ENCODE assay signal across 19 cellular contexts in the genomic region with DNA sequence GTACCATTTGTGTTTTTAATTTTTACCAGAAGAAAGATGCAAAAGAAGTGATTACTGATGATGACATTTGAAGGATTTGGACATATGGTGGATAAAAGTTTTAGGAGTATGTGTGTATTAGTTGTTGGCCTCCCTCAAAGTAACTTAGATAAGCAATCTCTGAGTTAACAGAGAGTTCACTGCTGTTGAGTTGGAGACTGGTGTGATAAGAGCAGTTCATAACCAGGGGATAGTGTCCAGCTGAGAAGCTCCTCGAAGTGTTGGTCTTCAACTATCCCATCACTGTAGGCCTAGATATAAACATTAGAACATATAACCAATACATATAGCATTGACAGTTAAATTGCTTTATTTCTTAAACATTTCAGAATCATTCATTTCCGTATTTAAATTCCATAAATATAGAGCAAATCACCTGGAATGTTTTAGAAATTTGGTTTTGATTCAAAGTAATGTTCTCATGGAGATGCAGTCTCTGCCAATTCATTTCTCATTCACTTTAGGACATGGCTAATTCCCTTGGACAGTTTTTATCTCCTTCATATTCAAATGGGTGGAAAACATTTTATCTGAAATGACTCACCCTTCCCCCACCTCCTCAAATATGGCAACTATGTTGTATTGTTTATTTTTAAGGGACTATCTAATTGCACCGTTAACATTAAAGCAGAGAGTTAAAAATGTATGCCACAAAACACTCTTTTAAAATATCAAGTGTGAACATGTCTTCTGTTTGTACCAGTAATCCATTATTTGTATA.
A peak's percentile ranks its signal among the peaks of the same experiment; 100 is the strongest.
DNase-seq lines count a peak whose midpoint lies in the region; ATAC-seq, FAIRE-seq and TF ChIP-seq lines count a peak whose summit lies in the region.
"Had no signal": no experiment of that assay in that cellular context is flagged by ENCODE, and none has a peak within 500 bp of the region (broad histone marks: within the 10 kb centered on the region; RNA-seq: fewer than 3 reads in every experiment).

No MANE protein-coding gene starts in this region.

- H3K56ac ChIP-seq in mesendoderm (ENCODE audit: low read length): no peak overlapping the region

- no peaks in the 10 kb centered on the region for H3K79me2 ChIP-seq in K562 (ENCODE audit: control insufficient read depth, insufficient read depth, low read length)
- no peaks in the 10 kb centered on the region for H3K79me2 ChIP-seq in mesendoderm (ENCODE audit: control insufficient read depth, insufficient read depth, low read length)

- H3K27me3 ChIP-seq in K562 (ENCODE audit: control insufficient read depth in 2 of 2, insufficient read depth in 2 of 2, low read length in 2 of 2) (no peaks in the 10 kb centered on the region), mesendoderm (ENCODE audit: insufficient read depth, low read length, poor library complexity) (no peaks in the 10 kb centered on the region)
- H3K27me3 ChIP-seq: BE2C had no signal

- 0 out of 2 replicates have a peak, but pooled peaks have one; percentile 31 for TF ChIP-seq EP300 in K562 (IDR thresholded peaks at IDR 0.05; ENCODE audit: low read length)

- no peak overlapping the region for H3K27ac Mint-ChIP-seq in stimulated activated memory B cell treated with anti-CD40 and anti-IgM and Interleukin-4, amounts not matched to agents 10 μg/mL and 1 μg/mL and 100 μg/mL, for 72 hours
- H3K27ac Mint-ChIP-seq: GM23338 had no signal

- H2AK5ac ChIP-seq in mesendoderm (ENCODE audit: low read length): no peak overlapping the region

- intact Hi-C loops in K562 (cut with micrococcal nuclease): no loop called here

- ATAC-seq in K562 (peak; percentile 71), GM21576 (IDR thresholded peaks at IDR 0.05; ENCODE audit: unreplicated experiment) (no peak), GM21381 (IDR thresholded peaks at IDR 0.05; ENCODE audit: unreplicated experiment) (no peak)
- ATAC-seq in stimulated activated memory B cell treated with anti-CD40 and anti-IgM and Interleukin-4, amounts not matched to agents 10 μg/mL and 1 μg/mL and 100 μg/mL, for 72 hours: no peak
- ATAC-seq: A549, GM23338 had no signal

- no peaks in the 10 kb centered on the region for H3K9me1 ChIP-seq in K562 (ENCODE audit: control insufficient read depth, insufficient read depth, low read length)

- no peak for TF ChIP-seq POLR2A in K562 (conservative IDR thresholded peaks at IDR 0.05)

- H3K4me3 ChIP-seq in K562 (no peak overlapping the region), mesendoderm (ENCODE audit: low read length) (no peak overlapping the region)
- H3K4me3 ChIP-seq: A549, GM23338 had no signal

- H4K5ac ChIP-seq in mesendoderm (ENCODE audit: low read length): no peak overlapping the region

- H2BK15ac ChIP-seq in mesendoderm (replicated peaks; ENCODE audit: low read depth): no peak overlapping the region

- H3K23ac ChIP-seq in mesendoderm (ENCODE audit: low read length): no peak overlapping the region

- H3K4me1 ChIP-seq in K562 (replicated peaks in 1 of 2; ENCODE audit: control insufficient read depth in 2 of 2, insufficient read depth in 2 of 2, low read length in 2 of 2) (peaks cover 0 to 22% of the 10 kb centered on the region in 2 experiments; a peak in 4 of 5 replicates), mesendoderm (ENCODE audit: control insufficient read depth, low read depth, low read length) (no peaks in the 10 kb centered on the region)
- H3K4me1 ChIP-seq: A549, BE2C had no signal

- DNase-seq in M059J (ENCODE audit: low read depth): peak; percentile 10
- DNase-seq in K562 (ENCODE audit: extremely low read depth in 1 of 4, low spot score in 3 of 4): peak in 2 of 4 experiments; percentile 13 to 14
- DNase-seq in mesendoderm: peak; percentile 19
- no peak for DNase-seq in urothelium cell line (ENCODE audit: low spot score)
- DNase-seq in NCI-H345 treated with DMSO at 0.1 percent for 48 hours (lab: John Stamatoyannopoulos, UW; ENCODE audit: unreplicated experiment): no peak
- DNase-seq: BE2C; CD4-positive, alpha-beta memory T cell; DMS153; DMS79 treated with DMSO at 0.1 percent for 48 hours; GDM1; H7 had no signal

- WGBS in K562 (ENCODE audit: insufficient coverage, low coverage, missing lambda C conversion rate): 6% methylated on average over 3 of the region's 3 CpGs
- WGBS in mesendoderm (ENCODE audit: extremely low coverage, insufficient coverage, low lambda C conversion rate): 100% methylated on average over 1 of the region's 3 CpGs

- H2AFZ ChIP-seq in K562 (ENCODE audit: low read depth, low read length): peak overlapping the region; percentile 53
- H2AFZ ChIP-seq: GM23338 had no signal

- POLR2A ChIA-PET in K562 (lab: Yijun Ruan, JAX): no interaction called here

- H3K36me3 ChIP-seq in K562 (ENCODE audit: control insufficient read depth, insufficient read depth, low read length) (no peaks in the 10 kb centered on the region), mesendoderm (ENCODE audit: control insufficient read depth, insufficient read depth, low read length) (no peaks in the 10 kb centered on the region)
- H3K36me3 ChIP-seq: BE2C had no signal

- no peaks in the 10 kb centered on the region for H3K79me1 ChIP-seq in mesendoderm (ENCODE audit: low read length)

- in situ Hi-C loops in K562 (cut with MboI): no loop called here

- H3K4me2 ChIP-seq in K562 (ENCODE audit: insufficient read depth, low read length) (peak overlapping the region; percentile 6; the same call in 1 of the 2 replicates), mesendoderm (ENCODE audit: low read length) (no peak overlapping the region)
- H3K4me2 ChIP-seq: A549, GM23338 had no signal

- no peak overlapping the region for H3K4me3 Mint-ChIP-seq in stimulated activated memory B cell treated with anti-CD40 and anti-IgM and Interleukin-4, amounts not matched to agents 10 μg/mL and 1 μg/mL and 100 μg/mL, for 72 hours
- H3K4me3 Mint-ChIP-seq: CD4-positive, alpha-beta memory T cell; GM23338 had no signal

- H3K4me1 Mint-ChIP-seq in stimulated activated memory B cell treated with anti-CD40 and anti-IgM and Interleukin-4, amounts not matched to agents 10 μg/mL and 1 μg/mL and 100 μg/mL, for 72 hours: no peaks in the 10 kb centered on the region

- BruUV-seq in K562 (replicated peaks; lab: Mats Ljungman, UMichigan): no TSS peak

- no peaks in the 10 kb centered on the region for H3K36me3 Mint-ChIP-seq in stimulated activated memory B cell treated with anti-CD40 and anti-IgM and Interleukin-4, amounts not matched to agents 10 μg/mL and 1 μg/mL and 100 μg/mL, for 72 hours
- H3K36me3 Mint-ChIP-seq: CD4-positive, alpha-beta memory T cell had no signal

- H3K9me3 Mint-ChIP-seq in stimulated activated memory B cell treated with anti-CD40 and anti-IgM and Interleukin-4, amounts not matched to agents 10 μg/mL and 1 μg/mL and 100 μg/mL, for 72 hours: no peaks in the 10 kb centered on the region
- H3K9me3 Mint-ChIP-seq: CD4-positive, alpha-beta memory T cell; GM23338 had no signal

- no peaks in the 10 kb centered on the region for H3K9me3 ChIP-seq in K562 (replicated peaks; ENCODE audit: control insufficient read depth, insufficient read depth, low read depth, low read length)
- H3K9me3 ChIP-seq: A549, BE2C had no signal

- peak; percentile 62 for FAIRE-seq in K562 (lab: Jason Lieb, UNC)
- FAIRE-seq in urothelium cell line (lab: Jason Lieb, UNC): peak; percentile 46
- FAIRE-seq: A549, GM12892, GM19239 had no signal

- peaks cover 7% of the 10 kb centered on the region for H3K27me3 Mint-ChIP-seq in stimulated activated memory B cell treated with anti-CD40 and anti-IgM and Interleukin-4, amounts not matched to agents 10 μg/mL and 1 μg/mL and 100 μg/mL, for 72 hours

- no peak for TF ChIP-seq RAD21 in K562 (CRISPR knock-in tag; conservative IDR thresholded peaks at IDR 0.05 in 1 of 2, IDR thresholded peaks at IDR 0.05 in 1 of 2)

- H4K8ac ChIP-seq in mesendoderm (ENCODE audit: low read depth, low read length): no peak overlapping the region

- H3K9ac ChIP-seq in K562 (ENCODE audit: insufficient read depth in 1 of 2, low read depth in 2 of 2, low read length in 2 of 2) (no peak overlapping the region), mesendoderm (ENCODE audit: low read length) (no peak overlapping the region)

- H2BK120ac ChIP-seq in mesendoderm (ENCODE audit: low read depth, low read length): no peak overlapping the region

- no peak overlapping the region for H3K18ac ChIP-seq in mesendoderm (ENCODE audit: low read length)

- no peaks in the 10 kb centered on the region for H4K20me1 ChIP-seq in K562 (replicated peaks; ENCODE audit: control insufficient read depth, insufficient read depth, low read length)

- H3K27ac ChIP-seq in K562 (ENCODE audit: extremely low read depth, low read depth, low read length): peak overlapping the region; percentile 31; the same call in 1 of the 3 replicates
- no peak overlapping the region for H3K27ac ChIP-seq in mesendoderm (ENCODE audit: low read depth, low read length)
- H3K27ac ChIP-seq: A549, C4-2B had no signal

- H2BK5ac ChIP-seq in mesendoderm (ENCODE audit: low read length): no peak overlapping the region

- H3K4ac ChIP-seq in mesendoderm (ENCODE audit: low read depth, low read length): no peak overlapping the region

- CTCF ChIA-PET in K562 (lab: Yijun Ruan, JAX; ENCODE audit: low intra/inter-chr PET ratio): no interaction called here

- TF ChIP-seq CTCF in K562 (IDR thresholded peaks at IDR 0.05 in 2 of 3, conservative IDR thresholded peaks at IDR 0.05 in 1 of 3; ENCODE audit: insufficient read depth in 2 of 3, low read depth in 1 of 3, low read length in 3 of 3): no peak

TF ChIP-seq in K562, 482 proteins besides CTCF, POLR2A, EP300 and RAD21 (continues in another document):
- TF ChIP-seq ZNF444 (CRISPR knock-in tag; IDR thresholded peaks at IDR 0.05) (no peak), RBM14 (IDR thresholded peaks at IDR 0.05; ENCODE audit: borderline replicate concordance, insufficient read depth, low read depth, low read length) (no peak), CCNT2 (IDR thresholded peaks at IDR 0.05; ENCODE audit: borderline replicate concordance, extremely low read depth, insufficient read length, low read depth, low read length) (peak; percentile 16), TCF7 (IDR thresholded peaks at IDR 0.05; ENCODE audit: borderline replicate concordance) (no peak), JUND (IDR thresholded peaks at IDR 0.05; ENCODE audit: borderline replicate concordance, low read depth, low read length) (peak; percentile 50; the same call in 1 of the 2 replicates), JUND (tag; IDR thresholded peaks at IDR 0.05; ENCODE audit: borderline replicate concordance, low read depth, low read length) (no peak; the same call in 2 of the 3 replicates), KAT2B (IDR thresholded peaks at IDR 0.05; ENCODE audit: low read depth, low read length) (no peak)

Comparison
In these comparisons a context has a peak if more than half of its experiments do, and no peak if none do; other contexts are left out.
1. DNase-seq: peak in M059J (single experiment) and mesendoderm (single experiment); none in urothelium cell line (single experiment) and NCI-H345 treated with DMSO at 0.1 percent for 48 hours (single experiment).